ENCODE assay signal across 9 cellular contexts in genomic region chr6:18585032-18585573, GRCh38.
DNase-seq lines count a peak whose midpoint lies in the region; ATAC-seq and TF ChIP-seq lines count a peak whose summit lies in the region.
"Had no signal": no experiment of that assay in that cellular context is flagged by ENCODE, and none has a peak within 500 bp of the region (broad histone marks: within the 10 kb centered on the region; RNA-seq: fewer than 3 reads in every experiment).

No MANE protein-coding gene starts in this region.

- peaks cover 4% of the 10 kb centered on the region for H3K9me3 Mint-ChIP-seq in nephron progenitor cell
- H3K9me3 Mint-ChIP-seq: activated T-cell treated with anti-CD3 and anti-CD28 coated beads, Interleukin-2, amount 50 U/mL, for 24 hours had no signal

- peak; percentile 75 for DNase-seq in EL
- peak; percentile 4 for DNase-seq in NCI-H510A (lab: John Stamatoyannopoulos, UW)
- peak; percentile 48 for DNase-seq in colonic mucosa
- no peak for DNase-seq in nephron progenitor cell
- DNase-seq in activated gamma-delta T cell (lab: John Stamatoyannopoulos, UW), result no peak
- DNase-seq: activated T-cell treated with anti-CD3 and anti-CD28 coated beads, Interleukin-2, amount 50 U/mL, for 24 hours had no signal

- no peaks in the 10 kb centered on the region for H3K9me3 ChIP-seq in colonic mucosa

- no peaks in the 10 kb centered on the region for H3K27me3 ChIP-seq in colonic mucosa

- H3K36me3 ChIP-seq in colonic mucosa, result no peaks in the 10 kb centered on the region

- H3K27ac ChIP-seq in colonic mucosa, result no peak overlapping the region

- peak overlapping the region; percentile 53 for H3K27ac Mint-ChIP-seq in nephron progenitor cell
- H3K27ac Mint-ChIP-seq: activated T-cell treated with anti-CD3 and anti-CD28 coated beads, Interleukin-2, amount 50 U/mL, for 24 hours had no signal

- H3K4me1 Mint-ChIP-seq in nephron progenitor cell, result peaks cover 23% of the 10 kb centered on the region

- no peaks in the 10 kb centered on the region for H3K36me3 Mint-ChIP-seq in nephron progenitor cell (ENCODE audit: low read depth)

- no peaks in the 10 kb centered on the region for H3K27me3 Mint-ChIP-seq in nephron progenitor cell (ENCODE audit: low read depth, poor library complexity)

- intact Hi-C loops in colonic mucosa (cut with DNase I), result no loop called here

- H3K4me3 ChIP-seq in colonic mucosa, result no peak overlapping the region

- no peak for TF ChIP-seq CTCF in colonic mucosa (IDR thresholded peaks at IDR 0.05)
- no peak for TF ChIP-seq CTCF in nephron progenitor cell (IDR thresholded peaks at IDR 0.05)

- no peaks in the 10 kb centered on the region for H3K4me1 ChIP-seq in colonic mucosa

- no peak overlapping the region for H3K4me3 Mint-ChIP-seq in nephron progenitor cell
- H3K4me3 Mint-ChIP-seq: activated T-cell treated with anti-CD3 and anti-CD28 coated beads, Interleukin-2, amount 50 U/mL, for 24 hours had no signal

- no peak for ATAC-seq in HG02623 (IDR thresholded peaks at IDR 0.05; ENCODE audit: unreplicated experiment)
- no peak for ATAC-seq in GM18868 (IDR thresholded peaks at IDR 0.05; ENCODE audit: unreplicated experiment)
- no peak for ATAC-seq in HG03442 (IDR thresholded peaks at IDR 0.05; ENCODE audit: unreplicated experiment)

- H3K9ac ChIP-seq in colonic mucosa (ENCODE audit: low read depth in 2 of 2, low read length in 2 of 2), result peak overlapping the region in 1 of 2 donors; percentile 7

Comparison
In these comparisons a context has a peak if more than half of its experiments do, and no peak if none do; other contexts are left out.
1. DNase-seq: peak in EL (single experiment), NCI-H510A (single experiment) and colonic mucosa (single experiment); none in nephron progenitor cell (single experiment) and activated gamma-delta T cell (single experiment).